Comparison of ENCODE assay signal across 24 cellular contexts in genomic region chr1:91503332-91503900, GRCh38. TPM values are rescaled to one million over a fixed set of nuclear protein-coding genes. Genes with fewer than 3 reads are reported as not detected.
DNase-seq lines count a peak whose midpoint lies in the region; ATAC-seq and TF ChIP-seq lines count a peak whose summit lies in the region.
"Had no signal": no experiment of that assay in that cellular context is flagged by ENCODE, and none has a peak within 500 bp of the region (broad histone marks: within the 10 kb centered on the region; RNA-seq: fewer than 3 reads in every experiment).

No MANE protein-coding gene starts in this region.

- no peak overlapping the region for H3K4me2 ChIP-seq in SK-N-SH
- peak overlapping the region; percentile 88 for H3K4me2 ChIP-seq in OCI-LY7 (ENCODE audit: low read length)

- TF ChIP-seq EP300 in SK-N-SH (IDR thresholded peaks at IDR 0.05; ENCODE audit: borderline replicate concordance in 1 of 2, low read depth in 1 of 2, low read length in 1 of 2): 0 out of 4 replicates have a peak, but pooled peaks of 1 of the 2 experiments have one; percentile 15

- no peaks in the 10 kb centered on the region for H3K36me3 ChIP-seq in SK-N-SH (replicated peaks in 1 of 2; ENCODE audit: control insufficient read depth in 1 of 2, insufficient read depth in 2 of 2, low read length in 1 of 2)
- peaks cover 49% of the 10 kb centered on the region for H3K36me3 ChIP-seq in OCI-LY7 (ENCODE audit: insufficient read depth, low read length)
- peaks cover 5% of the 10 kb centered on the region for H3K36me3 ChIP-seq in endodermal cell (ENCODE audit: control insufficient read depth, insufficient read depth, low read length)
- H3K36me3 ChIP-seq: Peyer's patch, stomach had no signal

- H3K27ac Mint-ChIP-seq in endodermal cell: no peak overlapping the region
- no peak overlapping the region for H3K27ac Mint-ChIP-seq in activated T-helper 17 cell treated with anti-CD3 and anti-CD28 coated beads, Interleukin-2, amount 50 U/mL, for 72 hours
- no peak overlapping the region for H3K27ac Mint-ChIP-seq in activated T-helper 1 cell treated with anti-CD3 and anti-CD28 coated beads, Interleukin-12 subunit alpha, Interleukin-12 subunit beta, Interleukin-2, Interleukin-4 antibody, amounts not matched to agents 30 ng/mL and 10 ng/mL and 1 ng/mL, durations not matched to agents 14 hours and 24 hours and 36 hours

- H2AFZ ChIP-seq in SK-N-SH (ENCODE audit: low read depth): no peak overlapping the region
- H2AFZ ChIP-seq in OCI-LY7 (ENCODE audit: low read length): no peak overlapping the region

- H3K9me2 ChIP-seq in SK-N-SH (no peaks in the 10 kb centered on the region), OCI-LY7 (ENCODE audit: insufficient read depth, low read length) (no peaks in the 10 kb centered on the region)

- peaks cover 6% of the 10 kb centered on the region for H3K36me3 Mint-ChIP-seq in endodermal cell (ENCODE audit: low read depth)
- peaks cover 41% of the 10 kb centered on the region for H3K36me3 Mint-ChIP-seq in activated T-helper 17 cell treated with anti-CD3 and anti-CD28 coated beads, Interleukin-2, amount 50 U/mL, for 72 hours (ENCODE audit: low read depth)
- H3K36me3 Mint-ChIP-seq in activated T-helper 1 cell treated with anti-CD3 and anti-CD28 coated beads, Interleukin-12 subunit alpha, Interleukin-12 subunit beta, Interleukin-2, Interleukin-4 antibody, amounts not matched to agents 30 ng/mL and 10 ng/mL and 1 ng/mL, durations not matched to agents 14 hours and 24 hours and 36 hours (ENCODE audit: low read depth): peaks cover 13% of the 10 kb centered on the region

- H3K9ac ChIP-seq in SK-N-SH (no peak overlapping the region), endodermal cell (ENCODE audit: extremely low read depth, low read length, poor library complexity, severe bottlenecking) (no peak overlapping the region)

- H3K4me3 ChIP-seq in SK-N-SH (ENCODE audit: low read depth in 2 of 2, low read length in 1 of 2) (no peak overlapping the region), OCI-LY7 (ENCODE audit: low read depth, low read length, poor library complexity, severe bottlenecking) (peak overlapping the region; percentile 82), endodermal cell (ENCODE audit: low read length) (peak overlapping the region; percentile 94)
- H3K4me3 ChIP-seq: Peyer's patch, stomach had no signal

- peaks cover 13% of the 10 kb centered on the region for H3K79me2 ChIP-seq in SK-N-SH (ENCODE audit: insufficient read depth)
- peaks cover 72% of the 10 kb centered on the region for H3K79me2 ChIP-seq in OCI-LY7 (ENCODE audit: insufficient read depth, low read depth, low read length)

- H3K9me3 ChIP-seq in SK-N-SH (no peaks in the 10 kb centered on the region), OCI-LY7 (ENCODE audit: low read length) (no peaks in the 10 kb centered on the region), endodermal cell (ENCODE audit: control insufficient read depth, low read length) (no peaks in the 10 kb centered on the region)
- H3K9me3 ChIP-seq: Peyer's patch, stomach had no signal

- CTCF ChIA-PET in SK-N-SH (lab: Yijun Ruan, JAX): interaction anchor here (1.1 to 4.3 kb wide), 5 partner anchors 9 to 221 kb away, joined by 3 to 37 read pairs (median 4); no protein-coding TSS in a partner anchor
- CTCF ChIA-PET in OCI-LY7 (lab: Charles Lee; ENCODE audit: unreplicated experiment): no interaction called here

- no peak for TF ChIP-seq RAD21 in SK-N-SH (IDR thresholded peaks at IDR 0.05; ENCODE audit: low read length)

- H3F3A ChIP-seq in SK-N-SH (replicated peaks; ENCODE audit: insufficient read depth): peaks cover 11% of the 10 kb centered on the region

- BruUV-seq in OCI-LY7 (replicated peaks; lab: Mats Ljungman, UMichigan): no TSS peak

- H3K4me3 Mint-ChIP-seq in endodermal cell: no peak overlapping the region
- H3K4me3 Mint-ChIP-seq in activated T-helper 17 cell treated with anti-CD3 and anti-CD28 coated beads, Interleukin-2, amount 50 U/mL, for 72 hours: no peak overlapping the region
- no peak overlapping the region for H3K4me3 Mint-ChIP-seq in activated T-helper 1 cell treated with anti-CD3 and anti-CD28 coated beads, Interleukin-12 subunit alpha, Interleukin-12 subunit beta, Interleukin-2, Interleukin-4 antibody, amounts not matched to agents 30 ng/mL and 10 ng/mL and 1 ng/mL, durations not matched to agents 14 hours and 24 hours and 36 hours

- no peak for DNase-seq in SK-N-SH
- no peak for DNase-seq in OCI-LY7 (ENCODE audit: low spot score)
- DNase-seq in endodermal cell: no peak
- DNase-seq in cardiac septum (ENCODE audit: low spot score): no peak
- DNase-seq in activated T-helper 1 cell treated with anti-CD3 and anti-CD28 coated beads, Interleukin-12 subunit alpha, Interleukin-12 subunit beta, Interleukin-2, Interleukin-4 antibody, amounts not matched to agents 30 ng/mL and 10 ng/mL and 1 ng/mL, durations not matched to agents 14 hours and 24 hours and 36 hours (ENCODE audit: low spot score): no peak
- no peak for DNase-seq in DMS53 treated with DMSO at 0.1 percent for 48 hours (lab: John Stamatoyannopoulos, UW; ENCODE audit: unreplicated experiment)
- DNase-seq: activated CD4-positive, CD25-positive, alpha-beta regulatory T cell; activated naive CD4-positive, alpha-beta T cell treated with Interleukin-2 at 50 U/mL for 16 hours; activated T-cell treated with anti-CD3 and anti-CD28 coated beads, Interleukin-2, amount 50 U/mL, for 4 hours; CD4-positive, alpha-beta memory T cell; cortex of kidney; kidney; left ventricle myocardium superior; NCI-H1417 treated with DMSO at 0.1 percent for 48 hours; NCI-H2029 treated with DMSO at 0.1 percent for 48 hours; Peyer's patch; right cardiac atrium; SHP77 treated with DMSO at 0.1 percent for 48 hours; stimulated activated CD4-positive, alpha-beta T cell treated with anti-CD3 and anti-CD28 coated beads, Interleukin-2, amount 100 ng/mL, for 48 hours; stomach had no signal

- no peak for ATAC-seq in SK-N-SH treated with all-trans-retinoic acid at 6 μM for 48 hours
- ATAC-seq in activated T-helper 17 cell treated with anti-CD3 and anti-CD28 coated beads, Interleukin-2, amount 50 U/mL, for 72 hours (replicated peaks): no peak
- ATAC-seq: activated T-cell treated with anti-CD3 and anti-CD28 coated beads, Interleukin-2, amount 50 U/mL, for 4 hours; esophagus mucosa; left ventricle myocardium superior; right cardiac atrium had no signal

- no peak overlapping the region for H3K27ac ChIP-seq in SK-N-SH (ENCODE audit: low read depth in 2 of 2, low read length in 1 of 2)
- H3K27ac ChIP-seq in OCI-LY7 (ENCODE audit: low read depth, low read length, poor library complexity, severe bottlenecking): no peak overlapping the region
- H3K27ac ChIP-seq in endodermal cell (ENCODE audit: low read depth, low read length): no peak overlapping the region
- H3K27ac ChIP-seq: 22Rv1, Peyer's patch, stomach had no signal

- no peaks in the 10 kb centered on the region for H3K9me3 Mint-ChIP-seq in endodermal cell
- H3K9me3 Mint-ChIP-seq in activated T-helper 17 cell treated with anti-CD3 and anti-CD28 coated beads, Interleukin-2, amount 50 U/mL, for 72 hours: no peaks in the 10 kb centered on the region
- no peaks in the 10 kb centered on the region for H3K9me3 Mint-ChIP-seq in activated T-helper 1 cell treated with anti-CD3 and anti-CD28 coated beads, Interleukin-12 subunit alpha, Interleukin-12 subunit beta, Interleukin-2, Interleukin-4 antibody, amounts not matched to agents 30 ng/mL and 10 ng/mL and 1 ng/mL, durations not matched to agents 14 hours and 24 hours and 36 hours
- H3K9me3 Mint-ChIP-seq: activated T-cell treated with anti-CD3 and anti-CD28 coated beads, Interleukin-2, amount 50 U/mL, for 4 hours; CD4-positive, alpha-beta memory T cell had no signal

- peaks cover 38% of the 10 kb centered on the region for H3K4me1 Mint-ChIP-seq in endodermal cell
- peaks cover 13% of the 10 kb centered on the region for H3K4me1 Mint-ChIP-seq in activated T-helper 17 cell treated with anti-CD3 and anti-CD28 coated beads, Interleukin-2, amount 50 U/mL, for 72 hours
- peaks cover 34% of the 10 kb centered on the region for H3K4me1 Mint-ChIP-seq in activated T-helper 1 cell treated with anti-CD3 and anti-CD28 coated beads, Interleukin-12 subunit alpha, Interleukin-12 subunit beta, Interleukin-2, Interleukin-4 antibody, amounts not matched to agents 30 ng/mL and 10 ng/mL and 1 ng/mL, durations not matched to agents 14 hours and 24 hours and 36 hours (ENCODE audit: low read depth)

- H3K4me1 ChIP-seq in SK-N-SH (ENCODE audit: control insufficient read depth in 1 of 2, insufficient read depth in 2 of 2, low read depth in 1 of 2, low read length in 1 of 2): peaks cover 0 to 3% of the 10 kb centered on the region in 2 experiments; a peak in 2 of 4 replicates
- peaks cover 41% of the 10 kb centered on the region for H3K4me1 ChIP-seq in OCI-LY7 (ENCODE audit: insufficient read depth, low read length, poor library complexity, severe bottlenecking)
- H3K4me1 ChIP-seq in endodermal cell (ENCODE audit: control insufficient read depth, insufficient read depth, low read length): peaks cover 11% of the 10 kb centered on the region

- no peaks in the 10 kb centered on the region for H3K27me3 Mint-ChIP-seq in endodermal cell (ENCODE audit: insufficient read depth)
- no peaks in the 10 kb centered on the region for H3K27me3 Mint-ChIP-seq in activated T-helper 17 cell treated with anti-CD3 and anti-CD28 coated beads, Interleukin-2, amount 50 U/mL, for 72 hours
- H3K27me3 Mint-ChIP-seq in activated T-helper 1 cell treated with anti-CD3 and anti-CD28 coated beads, Interleukin-12 subunit alpha, Interleukin-12 subunit beta, Interleukin-2, Interleukin-4 antibody, amounts not matched to agents 30 ng/mL and 10 ng/mL and 1 ng/mL, durations not matched to agents 14 hours and 24 hours and 36 hours (ENCODE audit: insufficient read depth): no peaks in the 10 kb centered on the region
- H3K27me3 Mint-ChIP-seq: CD4-positive, alpha-beta memory T cell had no signal

- H3K27me3 ChIP-seq in SK-N-SH (ENCODE audit: insufficient read depth) (no peaks in the 10 kb centered on the region), endodermal cell (ENCODE audit: control insufficient read depth, insufficient read depth, low read length, poor library complexity, severe bottlenecking) (no peaks in the 10 kb centered on the region)
- H3K27me3 ChIP-seq: Peyer's patch, stomach had no signal

- TF ChIP-seq CTCF in SK-N-SH (IDR thresholded peaks at IDR 0.05) (no peak), OCI-LY7 (conservative IDR thresholded peaks at IDR 0.05; ENCODE audit: low read length) (no peak), endodermal cell (conservative IDR thresholded peaks at IDR 0.05) (no peak)

- no peaks in the 10 kb centered on the region for H4K20me1 ChIP-seq in SK-N-SH (ENCODE audit: insufficient read depth)
- no peaks in the 10 kb centered on the region; the same call in 1 of the 2 replicates for H4K20me1 ChIP-seq in OCI-LY7 (ENCODE audit: insufficient read depth, low read length)

- intact Hi-C loops in OCI-LY7 (cut with micrococcal nuclease; ENCODE audit: unreplicated experiment): loop anchor here (5.0 kb wide), 1 partner anchor 794 kb away; the partner anchor contains the start of genes GLMN and RPAP2
- intact Hi-C loops in cardiac septum (cut with DNase I): loop anchor here (5.0 to 10.0 kb wide), 5 partner anchors 189 to 794 kb away; partner anchors contain the start of genes GLMN, RPAP2 and TGFBR3
- intact Hi-C loops in activated T-helper 1 cell treated with anti-CD3 and anti-CD28 coated beads, Interleukin-12 subunit alpha, Interleukin-12 subunit beta, Interleukin-2, Interleukin-4 antibody, amounts not matched to agents 30 ng/mL and 10 ng/mL and 1 ng/mL, durations not matched to agents 14 hours and 24 hours and 36 hours (cut with micrococcal nuclease): loop anchor here (5.0 to 10.0 kb wide), 4 partner anchors 229 to 1119 kb away; partner anchors contain the start of gene GFI1

- POLR2A ChIA-PET in SK-N-SH (lab: Yijun Ruan, JAX): no interaction called here
- POLR2A ChIA-PET in OCI-LY7 (lab: Charles Lee): interaction anchor here (0.6 to 4.6 kb wide), 3 partner anchors 10 to 1329 kb away, joined by 3 to 33 read pairs (median 3); no protein-coding TSS in a partner anchor

RNA-seq across cellular contexts. Expression of gene CDC7, which starts 2.8 kb away (rescaled TPM):
- polyA plus RNA-seq in SK-N-SH (2012; rRNA removed): 2.6 TPM in 2 replicates
- polyA plus RNA-seq in SK-N-SH (2012; cell fraction: cytosol; rRNA removed): 3.0 and 3.6 TPM in 2 replicates
- polyA plus RNA-seq in SK-N-SH (2012; cell fraction: nucleus; rRNA removed): 4.1 and 7.0 TPM in 2 replicates
- 28.6 and 35.8 TPM in 2 replicates for total RNA-seq in OCI-LY7 (2014; rRNA removed; shearing (Covaris generic))
- 54.5 and 66.3 TPM in 2 replicates for total RNA-seq in OCI-LY7 (2022)
- 10 to 100 TPM; 41.7 to 44.7 TPM for total RNA-seq in endodermal cell
- 39.5 TPM for polyA plus RNA-seq in endodermal cell (2013, experiment 1 of 2)
- polyA plus RNA-seq in endodermal cell (2013, experiment 2 of 2): 39.7 TPM
- total RNA-seq in activated T-helper 17 cell treated with anti-CD3 and anti-CD28 coated beads, Interleukin-2, amount 50 U/mL, for 72 hours: 10 to 100 TPM; 24.4 to 27.2 TPM
- total RNA-seq in cardiac septum: 1.6 TPM
- 19.9 and 23.1 TPM in 2 replicates for total RNA-seq in activated T-helper 1 cell treated with anti-CD3 and anti-CD28 coated beads, Interleukin-12 subunit alpha, Interleukin-12 subunit beta, Interleukin-2, Interleukin-4 antibody, amounts not matched to agents 30 ng/mL and 10 ng/mL and 1 ng/mL, durations not matched to agents 14 hours and 24 hours and 36 hours

Comparison
In these comparisons a context has a peak if more than half of its experiments do, and no peak if none do; other contexts are left out.
1. H3K4me3 ChIP-seq: peak in OCI-LY7 (single experiment) and endodermal cell (single experiment); none in SK-N-SH (0 of 2).